In the genomic region with DNA sequence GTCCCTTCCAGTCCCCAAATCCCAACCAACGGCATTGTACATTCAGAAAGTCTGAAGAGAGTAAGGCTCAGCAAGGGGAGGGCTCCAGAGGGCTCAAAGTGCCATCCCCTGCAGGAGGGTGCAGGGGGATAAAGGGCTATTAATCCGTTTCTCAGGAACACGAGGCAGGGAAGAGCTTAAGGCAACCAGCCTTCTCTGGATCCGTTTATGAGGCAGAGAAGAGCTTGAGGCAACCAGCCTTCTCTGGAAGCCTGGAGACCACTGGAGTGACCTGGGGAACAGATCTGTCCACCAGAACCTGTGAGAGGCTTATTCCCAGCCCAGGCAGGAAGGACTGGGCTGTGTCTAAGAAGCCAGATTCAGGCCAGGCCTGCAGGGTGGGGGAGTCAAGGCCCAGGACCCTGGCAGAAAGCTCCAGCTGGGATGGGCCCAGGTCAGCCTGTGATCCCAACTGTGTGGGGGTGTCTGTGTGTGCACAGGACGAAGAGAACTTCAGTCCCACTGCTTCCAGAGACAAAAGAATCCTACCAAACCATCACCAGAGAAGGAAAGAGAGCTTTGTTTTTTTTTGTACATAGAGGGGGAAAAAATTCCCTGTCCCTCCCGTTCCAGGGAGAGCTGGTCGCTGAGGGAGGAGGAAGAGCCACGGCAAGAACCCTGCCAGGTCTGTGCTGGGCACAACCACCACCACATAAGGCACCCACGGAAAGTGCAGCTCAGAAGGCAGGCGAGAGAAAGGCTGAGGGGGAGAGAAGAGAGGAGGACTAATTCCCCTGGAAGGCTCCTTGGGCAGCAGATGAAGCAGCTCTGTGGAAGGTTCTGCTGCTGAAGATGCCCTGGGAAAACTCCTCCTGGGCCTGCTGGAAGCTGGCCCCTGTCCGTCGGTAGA, we compare ENCODE assay signal across 12 cellular contexts. TPM values are rescaled to one million over a fixed set of nuclear protein-coding genes. Genes with fewer than 3 reads are reported as not detected.
DNase-seq lines count a peak whose midpoint lies in the region; ATAC-seq and TF ChIP-seq lines count a peak whose summit lies in the region.
"Had no signal": no experiment of that assay in that cellular context is flagged by ENCODE, and none has a peak within 500 bp of the region (broad histone marks: within the 10 kb centered on the region; RNA-seq: fewer than 3 reads in every experiment).

No MANE protein-coding gene starts in this region.

- peaks cover 0 to 12% of the 10 kb centered on the region in 2 donors for H3K4me1 ChIP-seq in breast epithelium
- H3K4me1 ChIP-seq in muscle layer of colon (ENCODE audit: insufficient read depth, low read length), result peaks cover 25% of the 10 kb centered on the region
- H3K4me1 ChIP-seq in upper lobe of left lung, result peaks cover 11 to 36% (median 20%) of the 10 kb centered on the region in 4 donors

- TF ChIP-seq EP300 in upper lobe of left lung (IDR thresholded peaks at IDR 0.05), result no peak

- TF ChIP-seq CTCF in breast epithelium (IDR thresholded peaks at IDR 0.05) (no peak), MCF 10A (IDR thresholded peaks at IDR 0.05; ENCODE audit: unreplicated experiment) (no peak), upper lobe of left lung (IDR thresholded peaks at IDR 0.05) (no peak)

- no peak overlapping the region for H3K4me3 ChIP-seq in breast epithelium
- H3K4me3 ChIP-seq in muscle layer of colon (ENCODE audit: low read depth in 1 of 2, low read length in 2 of 2), result no peak overlapping the region
- no peak overlapping the region for H3K4me3 ChIP-seq in upper lobe of left lung

- TF ChIP-seq POLR2A in breast epithelium (IDR thresholded peaks at IDR 0.05) (no peak), upper lobe of left lung (IDR thresholded peaks at IDR 0.05) (no peak)

- H3K27ac ChIP-seq in breast epithelium, result peak overlapping the region; percentile 86 to 93
- no peak overlapping the region for H3K27ac ChIP-seq in muscle layer of colon (ENCODE audit: low read depth, low read length)
- peak overlapping the region in 3 of 4 donors; percentile 21 to 91 (median 91) for H3K27ac ChIP-seq in upper lobe of left lung

- BruUV-seq in MCF 10A (replicated peaks; lab: Mats Ljungman, UMichigan), result no TSS peak

- peak overlapping the region; percentile 8 for H3K9ac ChIP-seq in muscle layer of colon (ENCODE audit: low read length)

- POLR2A ChIA-PET in MCF 10A (lab: Yijun Ruan, JAX), result interaction anchor here (0.6 to 2.6 kb wide), 5 partner anchors 25 to 74 kb away, joined by 3 to 18 read pairs (median 6); a partner anchor contains a TSS

- H3K36me3 Mint-ChIP-seq in MCF 10A (ENCODE audit: insufficient read depth, unreplicated experiment), result peaks cover 38% of the 10 kb centered on the region
- peaks cover 0 to 6% of the 10 kb centered on the region in 2 donors for H3K36me3 Mint-ChIP-seq in activated T-cell treated with anti-CD3 and anti-CD28 coated beads, Interleukin-2, amount 50 U/mL, for 72 hours (ENCODE audit: insufficient read depth in 2 of 2)

- no peaks in the 10 kb centered on the region for H3K4me1 Mint-ChIP-seq in MCF 10A (ENCODE audit: insufficient read depth, unreplicated experiment)
- H3K4me1 Mint-ChIP-seq in activated T-cell treated with anti-CD3 and anti-CD28 coated beads, Interleukin-2, amount 50 U/mL, for 72 hours (ENCODE audit: low read depth), result peaks cover 48% of the 10 kb centered on the region

- WGBS in upper lobe of left lung, 2 donors, result 79 to 87% methylated on average over 10 to 12 of the region's 12 CpGs

- no peaks in the 10 kb centered on the region for H3K27me3 Mint-ChIP-seq in MCF 10A (ENCODE audit: insufficient read depth, unreplicated experiment)
- no peaks in the 10 kb centered on the region for H3K27me3 Mint-ChIP-seq in activated T-cell treated with anti-CD3 and anti-CD28 coated beads, Interleukin-2, amount 50 U/mL, for 72 hours (ENCODE audit: low read depth)

- no peak overlapping the region for H3K4me3 Mint-ChIP-seq in MCF 10A (ENCODE audit: unreplicated experiment)
- peak overlapping the region; percentile 64 to 93 for H3K4me3 Mint-ChIP-seq in activated T-cell treated with anti-CD3 and anti-CD28 coated beads, Interleukin-2, amount 50 U/mL, for 72 hours

- DNase-seq in breast epithelium (ENCODE audit: low spot score in 2 of 2), result no peak
- DNase-seq in MCF 10A (ENCODE audit: unreplicated experiment), result no peak
- peak; percentile 20 to 24 for DNase-seq in activated T-cell treated with anti-CD3 and anti-CD28 coated beads, Interleukin-2, amount 50 U/mL, for 72 hours
- DNase-seq in upper lobe of left lung, result no peak
- no peak for DNase-seq in NCI-H1092 (lab: John Stamatoyannopoulos, UW)
- DNase-seq: BE2C, NCI-H2171, occipital lobe had no signal

- H3K27ac Mint-ChIP-seq in MCF 10A (ENCODE audit: low read depth, unreplicated experiment), result no peak overlapping the region
- peak overlapping the region; percentile 92 for H3K27ac Mint-ChIP-seq in activated T-cell treated with anti-CD3 and anti-CD28 coated beads, Interleukin-2, amount 50 U/mL, for 72 hours

- H3K9me3 Mint-ChIP-seq in MCF 10A (ENCODE audit: unreplicated experiment), result no peaks in the 10 kb centered on the region
- H3K9me3 Mint-ChIP-seq in activated T-cell treated with anti-CD3 and anti-CD28 coated beads, Interleukin-2, amount 50 U/mL, for 72 hours, result no peaks in the 10 kb centered on the region

- peak in 1 of 2 donors; percentile 2 for ATAC-seq in activated T-cell treated with anti-CD3 and anti-CD28 coated beads, Interleukin-2, amount 50 U/mL, for 72 hours (replicated peaks in 1 of 2)
- ATAC-seq in upper lobe of left lung (ENCODE audit: low FRiP score in 2 of 2), result no peak
- no peak for ATAC-seq in HG03521 (IDR thresholded peaks at IDR 0.05; ENCODE audit: unreplicated experiment)
- no peak for ATAC-seq in HG02981 (IDR thresholded peaks at IDR 0.05; ENCODE audit: unreplicated experiment)
- ATAC-seq: GM12878 had no signal

- no peaks in the 10 kb centered on the region for H3K27me3 ChIP-seq in breast epithelium
- no peaks in the 10 kb centered on the region for H3K27me3 ChIP-seq in muscle layer of colon (ENCODE audit: control insufficient read depth in 1 of 2, insufficient read depth in 2 of 2, low read length in 2 of 2)
- no peaks in the 10 kb centered on the region for H3K27me3 ChIP-seq in upper lobe of left lung
- H3K27me3 ChIP-seq: BE2C had no signal

- H3K36me3 ChIP-seq in breast epithelium (no peaks in the 10 kb centered on the region), muscle layer of colon (ENCODE audit: insufficient read depth, low read length) (peaks cover 43% of the 10 kb centered on the region), upper lobe of left lung (peaks cover 18 to 57% (median 48%) of the 10 kb centered on the region in 4 donors)

- no peaks in the 10 kb centered on the region for H3K9me3 ChIP-seq in breast epithelium
- H3K9me3 ChIP-seq in muscle layer of colon (ENCODE audit: low read length), result no peaks in the 10 kb centered on the region
- no peaks in the 10 kb centered on the region for H3K9me3 ChIP-seq in upper lobe of left lung
- H3K9me3 ChIP-seq: BE2C had no signal

- CTCF ChIA-PET in MCF 10A (lab: Yijun Ruan, JAX), result interaction anchor here (1.1 to 1.5 kb wide), 2 partner anchors 25 to 106 kb away, joined by 5 to 7 read pairs; no protein-coding TSS in a partner anchor

- intact Hi-C loops in breast epithelium (cut with DNase I; ENCODE audit: low total_unique reads), result no loop called here
- intact Hi-C loops in MCF 10A (cut with micrococcal nuclease), result no loop called here

RNA-seq across cellular contexts. Expression of a gene that starts 1.6 kb away (rescaled TPM):
- total RNA-seq in breast epithelium, result 10 to 100 TPM; 28.3 to 48.8 (median 48.0) TPM
- total RNA-seq in MCF 10A (2022), result 27.6 and 31.3 TPM in 2 replicates
- total RNA-seq in activated T-cell treated with anti-CD3 and anti-CD28 coated beads, Interleukin-2, amount 50 U/mL, for 72 hours, result 10 to 100 TPM; 48.5 to 53.8 TPM
- 100 to 1,000 TPM in 1 of 6 donors, 10 to 100 TPM in 5; 40.6 to 158 (median 65.0) TPM for total RNA-seq in upper lobe of left lung

RNA-seq across cellular contexts. Expression of a gene that starts 18.1 kb away (rescaled TPM):
- under 1 TPM in 1 of 3 donors, not detected in 2; 0.66 TPM for total RNA-seq in breast epithelium
- total RNA-seq in MCF 10A (2022), result not detected in 2 replicates
- under 1 TPM; 0.14 to 0.17 TPM for total RNA-seq in activated T-cell treated with anti-CD3 and anti-CD28 coated beads, Interleukin-2, amount 50 U/mL, for 72 hours
- total RNA-seq in upper lobe of left lung, result not detected
- total RNA-seq: GM12878 had no signal

RNA-seq across cellular contexts. Expression of a gene that starts 28.6 kb away (rescaled TPM):
- total RNA-seq in breast epithelium (10 to 100 TPM; 49.5 to 71.4 (median 69.4) TPM), MCF 10A (2022) (64.4 and 67.7 TPM in 2 replicates), upper lobe of left lung (100 to 1,000 TPM in 5 of 6 donors, 10 to 100 TPM in 1; 82.8 to 155 (median 130) TPM)
- total RNA-seq in activated T-cell treated with anti-CD3 and anti-CD28 coated beads, Interleukin-2, amount 50 U/mL, for 72 hours, result 10 to 100 TPM; 66.4 to 77.0 TPM

RNA-seq across cellular contexts. Expression of a gene that starts 31.9 kb away (rescaled TPM):
- total RNA-seq in breast epithelium (under 1 TPM in 1 of 3 donors, not detected in 2; 0.15 TPM), MCF 10A (2022) (0.23 TPM in 1 of 2 replicates, not detected in the other), upper lobe of left lung (1 to 10 TPM in 1 of 6 donors, not detected in 5; 1.0 TPM)
- under 1 TPM; 0.53 to 0.72 TPM for total RNA-seq in activated T-cell treated with anti-CD3 and anti-CD28 coated beads, Interleukin-2, amount 50 U/mL, for 72 hours
- total RNA-seq: GM12878, occipital lobe had no signal

RNA-seq across cellular contexts. Expression of a gene that starts 45.3 kb away (rescaled TPM):
- 10 to 100 TPM; 42.7 to 70.1 (median 48.3) TPM for total RNA-seq in breast epithelium
- 30.8 and 31.4 TPM in 2 replicates for total RNA-seq in MCF 10A (2022)
- 10 to 100 TPM; 29.6 to 32.1 TPM for total RNA-seq in activated T-cell treated with anti-CD3 and anti-CD28 coated beads, Interleukin-2, amount 50 U/mL, for 72 hours
- 10 to 100 TPM; 21.0 to 40.6 (median 30.2) TPM for total RNA-seq in upper lobe of left lung

Comparison
In these comparisons a context has a peak if more than half of its experiments do, and no peak if none do; other contexts are left out.
1. DNase-seq: peak in activated T-cell treated with anti-CD3 and anti-CD28 coated beads, Interleukin-2, amount 50 U/mL, for 72 hours (2 of 2); none in breast epithelium (0 of 2), MCF 10A (single experiment), upper lobe of left lung (0 of 2) and NCI-H1092 (single experiment).